20 cellular contexts compared by ENCODE assay signal in the genomic region with DNA sequence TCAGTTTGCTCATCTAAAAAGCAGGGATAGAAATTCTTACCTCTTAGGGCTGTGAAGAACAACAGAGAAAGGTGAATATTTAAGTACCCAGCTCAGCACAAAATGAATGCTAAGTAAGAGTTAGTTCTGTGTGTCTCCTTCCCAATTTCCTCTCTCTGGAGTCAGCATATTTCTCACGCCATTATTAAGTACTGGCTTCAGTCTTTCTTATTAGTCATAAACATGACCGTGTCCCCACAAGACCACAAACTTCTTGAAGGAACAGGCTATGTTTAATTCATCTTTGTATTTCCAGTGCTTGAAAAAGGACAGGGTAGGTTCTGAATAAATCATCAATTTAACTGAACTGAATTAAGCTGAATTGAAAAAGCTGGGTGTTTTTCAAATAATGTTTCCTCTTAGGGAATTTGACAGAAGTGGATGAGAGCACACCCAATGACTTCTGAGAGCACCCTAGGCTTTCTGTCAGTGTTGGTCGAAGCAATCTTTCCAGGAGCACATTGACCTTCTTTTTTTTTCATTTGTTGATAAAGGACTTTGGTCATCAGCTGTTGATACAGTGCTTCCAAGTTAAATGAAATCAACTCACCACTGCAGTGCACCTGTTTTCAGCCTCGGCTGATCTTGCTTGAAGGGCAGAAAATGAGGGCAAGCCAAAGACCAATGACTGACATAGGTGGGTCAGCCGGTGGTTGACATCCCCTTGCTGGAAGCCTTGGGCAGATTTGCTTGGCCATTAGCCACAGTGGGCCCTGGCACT. TPM values are rescaled to one million over a fixed set of nuclear protein-coding genes. Genes with fewer than 3 reads are reported as not detected.
DNase-seq lines count a peak whose midpoint lies in the region; ATAC-seq, FAIRE-seq and TF ChIP-seq lines count a peak whose summit lies in the region.
"Had no signal": no experiment of that assay in that cellular context is flagged by ENCODE, and none has a peak within 500 bp of the region (broad histone marks: within the 10 kb centered on the region; RNA-seq: fewer than 3 reads in every experiment).

No MANE protein-coding gene starts in this region.

- H3K4me2 ChIP-seq in mesenchymal stem cell (ENCODE audit: low read length, poor library complexity, severe bottlenecking), result no peak overlapping the region

- no peaks in the 10 kb centered on the region for H3K9me3 ChIP-seq in mesenchymal stem cell (ENCODE audit: control insufficient read depth, low read length)
- H3K9me3 ChIP-seq in upper lobe of right lung, result no peaks in the 10 kb centered on the region
- H3K9me3 ChIP-seq: suprapubic skin had no signal

- no peak overlapping the region for H3K9ac ChIP-seq in mesenchymal stem cell (ENCODE audit: low read length)

- H3K36me3 ChIP-seq in brain microvascular endothelial cell (replicated peaks), result no peaks in the 10 kb centered on the region
- H3K36me3 ChIP-seq in mesenchymal stem cell (ENCODE audit: control insufficient read depth in 1 of 2, insufficient read depth in 2 of 2, low read depth in 1 of 2, low read length in 2 of 2), result no peaks in the 10 kb centered on the region
- H3K36me3 ChIP-seq in upper lobe of right lung, result no peaks in the 10 kb centered on the region
- H3K36me3 ChIP-seq: suprapubic skin had no signal

- H3K27me3 ChIP-seq in brain microvascular endothelial cell (replicated peaks) (no peaks in the 10 kb centered on the region), mesenchymal stem cell (ENCODE audit: control insufficient read depth in 1 of 2, insufficient read depth in 1 of 2, low read length in 2 of 2) (no peaks in the 10 kb centered on the region), upper lobe of right lung (no peaks in the 10 kb centered on the region)
- H3K27me3 ChIP-seq: suprapubic skin had no signal

- H3K23ac ChIP-seq in mesenchymal stem cell (ENCODE audit: low read length in 2 of 2), result no peak overlapping the region

- peak; percentile 61 for FAIRE-seq in H54 (lab: Jason Lieb, UNC)

- H2AK5ac ChIP-seq in mesenchymal stem cell (ENCODE audit: low read length, severe bottlenecking), result no peak overlapping the region

- no peak for TF ChIP-seq POLR2A in H54 (IDR thresholded peaks at IDR 0.05; ENCODE audit: low read depth, low read length)

- DNase-seq in AG20443 (ENCODE audit: low spot score), result peak; percentile 51
- DNase-seq in H54 (ENCODE audit: insufficient read length, low spot score), result no peak
- peak; percentile 31 for DNase-seq in brain microvascular endothelial cell
- DNase-seq in mesenchymal stem cell, result peak; percentile 77
- no peak for DNase-seq in upper lobe of right lung
- DNase-seq: activated CD8-positive, alpha-beta T cell treated with anti-CD3 and anti-CD28 coated beads, Interleukin-2, amount 10 ng/mL, durations not matched to agents 7 days and 5 days; Calu3; central memory CD4-positive, alpha-beta T cell; GF-D8; NCI-H187 treated with DMSO at 0.1 percent for 48 hours; NCI-H446; occipital lobe; stimulated activated CD4-positive, alpha-beta T cell treated with anti-CD3 and anti-CD28 coated beads, Interleukin-2, amount 100 ng/mL, for 48 hours had no signal

- no peak overlapping the region for H2AFZ ChIP-seq in mesenchymal stem cell (ENCODE audit: low read depth, low read length)

- peak overlapping the region; percentile 50 to 61 for H3K18ac ChIP-seq in mesenchymal stem cell (ENCODE audit: low read depth in 1 of 2, low read length in 2 of 2)

- 61% methylated on average over 4 of the region's 5 CpGs for WGBS in mesenchymal stem cell

- ATAC-seq in GM19397 (IDR thresholded peaks at IDR 0.05; ENCODE audit: unreplicated experiment) (no peak), upper lobe of right lung (no peak), HG03571 (IDR thresholded peaks at IDR 0.05; ENCODE audit: unreplicated experiment) (no peak), GM19395 (IDR thresholded peaks at IDR 0.05; ENCODE audit: unreplicated experiment) (no peak)
- ATAC-seq: activated CD8-positive, alpha-beta T cell treated with anti-CD3 and anti-CD28 coated beads, Interleukin-2, amount 10 ng/mL, durations not matched to agents 7 days and 5 days; sciatic nerve; WTC11 had no signal

- no peaks in the 10 kb centered on the region for H3K79me1 ChIP-seq in mesenchymal stem cell (replicated peaks; ENCODE audit: low read length, poor library complexity, severe bottlenecking)

- no peak overlapping the region for H3K4me3 ChIP-seq in brain microvascular endothelial cell (ENCODE audit: low read depth, low read length)
- no peak overlapping the region for H3K4me3 ChIP-seq in mesenchymal stem cell (ENCODE audit: insufficient read depth in 1 of 2, low read depth in 1 of 2, low read length in 2 of 2)
- H3K4me3 ChIP-seq in upper lobe of right lung, result no peak overlapping the region
- H3K4me3 ChIP-seq: suprapubic skin had no signal

- no peak overlapping the region for H4K91ac ChIP-seq in mesenchymal stem cell (ENCODE audit: low read length)

- H3K27ac ChIP-seq in brain microvascular endothelial cell, result no peak overlapping the region
- H3K27ac ChIP-seq in mesenchymal stem cell (ENCODE audit: low read length, poor library complexity, severe bottlenecking), result no peak overlapping the region
- H3K27ac ChIP-seq in upper lobe of right lung, result no peak overlapping the region
- H3K27ac ChIP-seq: suprapubic skin had no signal

- H2BK120ac ChIP-seq in mesenchymal stem cell (ENCODE audit: low read depth, low read length), result peak overlapping the region; percentile 52

- intact Hi-C loops in upper lobe of right lung (cut with DNase I), result no loop called here

- in situ Hi-C loops in brain microvascular endothelial cell (cut with HindIII; ENCODE audit: low pct_ligation_motif_present, low sequenced_read_pairs), result no loop called here

- H2BK5ac ChIP-seq in mesenchymal stem cell (ENCODE audit: low read depth, low read length, poor library complexity, severe bottlenecking), result no peak overlapping the region

- no peak overlapping the region for H3K14ac ChIP-seq in mesenchymal stem cell (ENCODE audit: low read length in 2 of 2)

- no peaks in the 10 kb centered on the region for H3K4me1 ChIP-seq in mesenchymal stem cell (ENCODE audit: control insufficient read depth, insufficient read depth, low read depth, low read length)
- no peaks in the 10 kb centered on the region for H3K4me1 ChIP-seq in upper lobe of right lung
- H3K4me1 ChIP-seq: suprapubic skin had no signal

- TF ChIP-seq CTCF in brain microvascular endothelial cell (IDR thresholded peaks at IDR 0.05; ENCODE audit: low read depth, low read length, missing control alignments) (no peak), upper lobe of right lung (IDR thresholded peaks at IDR 0.05) (no peak)

- H2BK15ac ChIP-seq in mesenchymal stem cell (ENCODE audit: low read depth, poor library complexity, severe bottlenecking), result no peak overlapping the region

- peak overlapping the region; percentile 15 to 67 for H2BK12ac ChIP-seq in mesenchymal stem cell (ENCODE audit: low read length in 2 of 2)

- no peak overlapping the region for H4K8ac ChIP-seq in mesenchymal stem cell (ENCODE audit: low read length)

- peak overlapping the region; percentile 61 to 73 for H3K4ac ChIP-seq in mesenchymal stem cell (ENCODE audit: low read depth in 1 of 2, low read length in 2 of 2)

RNA-seq across cellular contexts. Expression of a gene that starts 57.3 kb away (rescaled TPM):
- 0.26 TPM for polyA plus RNA-seq in mesenchymal stem cell (2013, experiment 1 of 2)
- 0.16 TPM for polyA plus RNA-seq in mesenchymal stem cell (2013, experiment 2 of 2)
- not detected for total RNA-seq in upper lobe of right lung
- total RNA-seq: activated CD8-positive, alpha-beta T cell treated with anti-CD3 and anti-CD28 coated beads, Interleukin-2, amount 10 ng/mL, durations not matched to agents 7 days and 5 days; Calu3; suprapubic skin; T-helper 1 cell treated with Interleukin-12 subunit alpha and Interleukin-12 subunit beta and Interleukin-4 antibody, amounts not matched to agents 30 ng/mL and 1 ng/mL, for 36 hours had no signal

Comparison
In these comparisons a context has a peak if more than half of its experiments do, and no peak if none do; other contexts are left out.
1. DNase-seq: peak in AG20443 (single experiment), brain microvascular endothelial cell (single experiment) and mesenchymal stem cell (single experiment); none in H54 (single experiment) and upper lobe of right lung (single experiment).